Comparison of ENCODE assay signal across 13 cellular contexts in genomic region chr4:20217521-20217920, GRCh38. TPM values are rescaled to one million over a fixed set of nuclear protein-coding genes. Genes with fewer than 3 reads are reported as not detected.
DNase-seq lines count a peak whose midpoint lies in the region; TF ChIP-seq lines count a peak whose summit lies in the region.
"Had no signal": no experiment of that assay in that cellular context is flagged by ENCODE, and none has a peak within 500 bp of the region (broad histone marks: within the 10 kb centered on the region; RNA-seq: fewer than 3 reads in every experiment).

No MANE protein-coding gene starts in this region.

- no peaks in the 10 kb centered on the region for H3K4me1 ChIP-seq in tibial artery
- H3K4me1 ChIP-seq: BLaER1 had no signal

- H3K4me3 ChIP-seq in tibial artery: no peak overlapping the region
- H3K4me3 ChIP-seq: BLaER1, GM23338 had no signal

- no peaks in the 10 kb centered on the region for H3K9me3 ChIP-seq in tibial artery
- H3K9me3 ChIP-seq: BLaER1 had no signal

- DNase-seq in EH (ENCODE audit: low read depth) (peak; percentile 31), HCEC 1CT (peak; percentile 22), epithelial cell of prostate (ENCODE audit: low read depth, low spot score) (no peak), renal cortical epithelial cell (ENCODE audit: low read depth) (peak; percentile 80), tibial artery (no peak), DMS79 (lab: John Stamatoyannopoulos, UW) (no peak)
- DNase-seq in stimulated activated naive CD4-positive, alpha-beta T cell treated with Interleukin-2 at 50 U/mL for 16 hours (lab: John Stamatoyannopoulos, UW): no peak
- DNase-seq: AML-193; CD8-positive, alpha-beta memory T cell; GF-D8; H7 had no signal

- TF ChIP-seq CTCF in tibial artery (IDR thresholded peaks at IDR 0.05): no peak

- intact Hi-C loops in tibial artery (cut with DNase I; ENCODE audit: low total_unique reads): no loop called here

- H3K27ac ChIP-seq in epithelial cell of prostate: peak overlapping the region; percentile 35
- H3K27ac ChIP-seq in tibial artery: no peak overlapping the region
- H3K27ac ChIP-seq: BLaER1 had no signal

- H3K27me3 ChIP-seq in tibial artery: no peaks in the 10 kb centered on the region
- H3K27me3 ChIP-seq: BLaER1 had no signal

- no peaks in the 10 kb centered on the region for H3K36me3 ChIP-seq in tibial artery
- H3K36me3 ChIP-seq: BLaER1 had no signal

RNA-seq across cellular contexts. Expression of gene SLIT2, which starts 34.2 kb away (rescaled TPM):
- total RNA-seq in renal cortical epithelial cell: 3.5 and 4.1 TPM in 2 replicates
- total RNA-seq: CD8-positive, alpha-beta memory T cell had no signal

Comparison
In these comparisons a context has a peak if more than half of its experiments do, and no peak if none do; other contexts are left out.
1. DNase-seq: peak in EH (single experiment), HCEC 1CT (single experiment) and renal cortical epithelial cell (single experiment); none in epithelial cell of prostate (single experiment), stimulated activated naive CD4-positive, alpha-beta T cell treated with Interleukin-2 at 50 U/mL for 16 hours (single experiment), tibial artery (0 of 2) and DMS79 (single experiment).